24 cellular contexts compared by ENCODE assay signal in the genomic region with DNA sequence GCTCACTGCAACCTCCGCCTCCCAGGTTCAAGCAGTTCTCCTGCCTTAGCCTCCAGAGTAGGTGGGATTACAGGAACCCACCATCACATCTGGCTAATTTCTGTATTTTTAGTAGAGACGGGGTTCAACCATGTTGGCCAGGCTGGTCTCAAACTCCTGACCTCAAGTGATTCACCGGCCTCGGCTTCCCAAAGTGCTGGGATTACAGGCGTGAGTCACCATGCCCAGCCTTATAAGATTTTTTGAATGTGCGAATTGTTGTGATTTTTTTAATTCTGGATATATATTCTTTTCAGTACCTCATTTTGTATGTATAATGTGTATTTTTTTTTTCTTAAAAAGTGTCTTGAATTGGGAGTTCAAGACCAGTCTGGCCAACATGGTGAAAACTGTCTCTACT. TPM values are rescaled to one million over a fixed set of nuclear protein-coding genes. Genes with fewer than 3 reads are reported as not detected.
"Had no signal": no experiment of that assay in that cellular context is flagged by ENCODE, and none has a peak within 500 bp of the region (broad histone marks: within the 10 kb centered on the region; RNA-seq: fewer than 3 reads in every experiment).

No MANE protein-coding gene starts in this region.

- H2AFZ ChIP-seq: neural progenitor cell had no signal

- H3K4me1 ChIP-seq: lower lobe of right lung, neural progenitor cell had no signal

- ATAC-seq: activated naive CD4-positive, alpha-beta T cell treated with anti-CD3 and anti-CD28 coated beads, Interleukin-2, amount 50 U/mL, for 72 hours; activated T-cell treated with anti-CD3 and anti-CD28 coated beads, Interleukin-2, amount 50 U/mL, for 72 hours; heart right ventricle; left lung; lower lobe of right lung; naive thymus-derived CD8-positive, alpha-beta T cell; right cardiac atrium had no signal

- H3K9me3 ChIP-seq: esophagus muscularis mucosa, heart right ventricle, left lung, lower lobe of right lung, spleen, tibial nerve had no signal

- H3K36me3 Mint-ChIP-seq: activated naive CD4-positive, alpha-beta T cell treated with anti-CD3 and anti-CD28 coated beads, Interleukin-2, amount 50 U/mL, for 72 hours; naive thymus-derived CD8-positive, alpha-beta T cell; neural progenitor cell had no signal

- H3K4me2 ChIP-seq: neural progenitor cell had no signal

- FAIRE-seq: colon, islet of Langerhans had no signal

- H3K27ac ChIP-seq: esophagus muscularis mucosa, heart right ventricle, left lung, lower lobe of right lung, neural progenitor cell, spleen, tibial nerve, VCaP had no signal

- H3K27ac Mint-ChIP-seq: activated naive CD4-positive, alpha-beta T cell treated with anti-CD3 and anti-CD28 coated beads, Interleukin-2, amount 50 U/mL, for 72 hours; activated T-cell treated with anti-CD3 and anti-CD28 coated beads, Interleukin-2, amount 50 U/mL, for 72 hours; naive thymus-derived CD8-positive, alpha-beta T cell; neural progenitor cell had no signal

- H3K9me3 Mint-ChIP-seq: activated naive CD4-positive, alpha-beta T cell treated with anti-CD3 and anti-CD28 coated beads, Interleukin-2, amount 50 U/mL, for 72 hours; activated T-cell treated with anti-CD3 and anti-CD28 coated beads, Interleukin-2, amount 50 U/mL, for 72 hours; neural progenitor cell had no signal

- DNase-seq: activated CD4-positive, alpha-beta T cell treated with anti-CD3 and anti-CD28 coated beads for 4 hours; activated CD4-positive, alpha-beta T cell treated with anti-CD3 and anti-CD28 coated beads, Interleukin-2, amount 50 U/mL, for 4 hours; activated naive CD4-positive, alpha-beta T cell; activated T-cell treated with anti-CD3 and anti-CD28 coated beads for 4 hours; activated T-cell treated with anti-CD3 and anti-CD28 coated beads, Interleukin-2, amount 50 U/mL, for 72 hours; dermis blood vessel endothelial cell; effector CD4-positive, alpha-beta T cell; foreskin melanocyte; heart right ventricle; left lung; lower lobe of right lung; mesenchymal stem cell; naive thymus-derived CD8-positive, alpha-beta T cell; posterior cingulate gyrus; right cardiac atrium; spleen; stimulated activated naive CD4-positive, alpha-beta T cell had no signal

- H3K4me3 ChIP-seq: esophagus muscularis mucosa, heart right ventricle, left lung, lower lobe of right lung, neural progenitor cell, spleen, tibial nerve had no signal

- H3K9ac ChIP-seq: neural progenitor cell had no signal

- H3K36me3 ChIP-seq: esophagus muscularis mucosa, heart right ventricle, left lung, lower lobe of right lung, neural progenitor cell, spleen, tibial nerve had no signal

- H3K4me3 Mint-ChIP-seq: activated T-cell treated with anti-CD3 and anti-CD28 coated beads, Interleukin-2, amount 50 U/mL, for 72 hours; naive thymus-derived CD8-positive, alpha-beta T cell; neural progenitor cell had no signal

RNA-seq across cellular contexts. Expression of a gene that starts 42.0 kb away (rescaled TPM):
- polyA plus RNA-seq: naive thymus-derived CD8-positive, alpha-beta T cell had no signal
